ENCODE assay signal across 23 cellular contexts in the genomic region with DNA sequence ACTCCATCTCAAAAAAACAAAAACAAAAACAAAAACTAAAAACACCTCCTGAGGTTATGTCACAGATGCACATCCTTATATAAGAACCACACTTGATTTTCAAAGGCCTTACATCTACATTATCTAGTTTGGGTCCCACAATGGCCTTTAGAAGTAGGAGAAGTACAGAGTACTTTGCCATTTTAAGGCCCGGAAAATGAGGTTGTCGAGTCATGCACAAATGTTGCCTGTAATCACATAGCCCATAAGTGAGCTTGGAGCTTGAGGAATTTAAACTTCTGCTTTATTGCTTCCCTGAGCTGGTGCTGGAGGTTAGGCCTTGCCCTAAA.
"Had no signal": no experiment of that assay in that cellular context is flagged by ENCODE, and none has a peak within 500 bp of the region (broad histone marks: within the 10 kb centered on the region; RNA-seq: fewer than 3 reads in every experiment).

No MANE protein-coding gene starts in this region.

- H3K4me3 Mint-ChIP-seq: activated T-cell treated with anti-CD3 and anti-CD28 coated beads, Interleukin-2, amount 50 U/mL, for 72 hours; immature natural killer cell; memory B cell; naive thymus-derived CD8-positive, alpha-beta T cell; stimulated activated memory B cell treated with anti-CD40 and anti-IgM and Interleukin-4, amounts not matched to agents 10 μg/mL and 1 μg/mL and 100 μg/mL, for 72 hours had no signal

- H3K36me3 Mint-ChIP-seq: activated naive CD4-positive, alpha-beta T cell treated with anti-CD3 and anti-CD28 coated beads, Interleukin-2, amount 50 U/mL, for 72 hours; immature natural killer cell; memory B cell; naive thymus-derived CD8-positive, alpha-beta T cell; stimulated activated memory B cell treated with anti-CD40 and anti-IgM and Interleukin-4, amounts not matched to agents 10 μg/mL and 1 μg/mL and 100 μg/mL, for 72 hours had no signal

- H3K27ac ChIP-seq: adrenal gland, breast epithelium, coronary artery, gastroesophageal sphincter, heart left ventricle, pancreas, WERI-Rb-1 had no signal

- H3K4me1 Mint-ChIP-seq: immature natural killer cell; memory B cell; stimulated activated memory B cell treated with anti-CD40 and anti-IgM and Interleukin-4, amounts not matched to agents 10 μg/mL and 1 μg/mL and 100 μg/mL, for 72 hours had no signal

- H3K9me3 ChIP-seq: adrenal gland, breast epithelium, gastroesophageal sphincter, heart left ventricle, pancreas had no signal

- ATAC-seq: activated naive CD4-positive, alpha-beta T cell treated with anti-CD3 and anti-CD28 coated beads, Interleukin-2, amount 50 U/mL, for 72 hours; activated T-cell treated with anti-CD3 and anti-CD28 coated beads, Interleukin-2, amount 50 U/mL, for 72 hours; esophagus mucosa; gastroesophageal sphincter; heart left ventricle; naive thymus-derived CD8-positive, alpha-beta T cell; pancreas; sciatic nerve; stimulated activated memory B cell treated with anti-CD40 and anti-IgM and Interleukin-4, amounts not matched to agents 10 μg/mL and 1 μg/mL and 100 μg/mL, for 72 hours had no signal

- H3K9me3 Mint-ChIP-seq: activated naive CD4-positive, alpha-beta T cell treated with anti-CD3 and anti-CD28 coated beads, Interleukin-2, amount 50 U/mL, for 72 hours; activated T-cell treated with anti-CD3 and anti-CD28 coated beads, Interleukin-2, amount 50 U/mL, for 72 hours; immature natural killer cell; memory B cell; naive thymus-derived CD8-positive, alpha-beta T cell; stimulated activated memory B cell treated with anti-CD40 and anti-IgM and Interleukin-4, amounts not matched to agents 10 μg/mL and 1 μg/mL and 100 μg/mL, for 72 hours had no signal

- H3K4me2 ChIP-seq: smooth muscle cell had no signal

- H3K27me3 Mint-ChIP-seq: memory B cell; naive thymus-derived CD8-positive, alpha-beta T cell; stimulated activated memory B cell treated with anti-CD40 and anti-IgM and Interleukin-4, amounts not matched to agents 10 μg/mL and 1 μg/mL and 100 μg/mL, for 72 hours had no signal

- H3K27ac Mint-ChIP-seq: activated naive CD4-positive, alpha-beta T cell treated with anti-CD3 and anti-CD28 coated beads, Interleukin-2, amount 50 U/mL, for 72 hours; activated T-cell treated with anti-CD3 and anti-CD28 coated beads, Interleukin-2, amount 50 U/mL, for 72 hours; immature natural killer cell; memory B cell; naive thymus-derived CD8-positive, alpha-beta T cell; stimulated activated memory B cell treated with anti-CD40 and anti-IgM and Interleukin-4, amounts not matched to agents 10 μg/mL and 1 μg/mL and 100 μg/mL, for 72 hours had no signal

- H3K36me3 ChIP-seq: adrenal gland, breast epithelium, gastroesophageal sphincter, heart left ventricle, pancreas, WERI-Rb-1 had no signal

- H3K27me3 ChIP-seq: adrenal gland, breast epithelium, gastroesophageal sphincter, heart left ventricle, pancreas had no signal

- H3K4me1 ChIP-seq: adrenal gland, breast epithelium, gastroesophageal sphincter, pancreas had no signal

- H3K4me3 ChIP-seq: adrenal gland, breast epithelium, coronary artery, gastroesophageal sphincter, heart left ventricle, pancreas, smooth muscle cell had no signal

- DNase-seq: activated CD4-positive, alpha-beta T cell treated with anti-CD3 and anti-CD28 coated beads for 1 hour; activated CD8-positive, alpha-beta memory T cell treated with anti-CD3 and anti-CD28 coated beads for 24 hours; activated gamma-delta T cell; activated T-cell treated with anti-CD3 and anti-CD28 coated beads, Interleukin-2, amount 50 U/mL, for 72 hours; adrenal gland; heart left ventricle; immature natural killer cell; kidney glomerular epithelial cell; naive thymus-derived CD8-positive, alpha-beta T cell; pancreas; stimulated activated CD4-positive, alpha-beta T cell treated with anti-CD3 and anti-CD28 coated beads, Interleukin-4, amount 100 ng/mL, for 4 hours; T-helper 1 cell; T-helper 9 cell; WERI-Rb-1 had no signal
